In genomic region chr19:49663224-49663623, GRCh38 we compare ENCODE assay signal across 16 cellular contexts. TPM values are rescaled to one million over a fixed set of nuclear protein-coding genes. Genes with fewer than 3 reads are reported as not detected.
DNase-seq lines count a peak whose midpoint lies in the region; ATAC-seq and TF ChIP-seq lines count a peak whose summit lies in the region.
"Had no signal": no experiment of that assay in that cellular context is flagged by ENCODE, and none has a peak within 500 bp of the region (broad histone marks: within the 10 kb centered on the region; RNA-seq: fewer than 3 reads in every experiment).

No MANE protein-coding gene starts in this region.

- no peak for ATAC-seq in activated T-cell treated with anti-CD3 and anti-CD28 coated beads, Interleukin-2, amount 50 U/mL, for 72 hours (replicated peaks in 1 of 2)
- no peak for ATAC-seq in stimulated activated naive CD8-positive, alpha-beta T cell treated with anti-CD3 and anti-CD28 coated beads, Interleukin-15, amount 100 ng/mL, for 72 hours
- no peak for ATAC-seq in HG03457 (IDR thresholded peaks at IDR 0.05; ENCODE audit: unreplicated experiment)
- ATAC-seq: lower lobe of right lung, psoas muscle had no signal

- no peaks in the 10 kb centered on the region for H3K9me3 Mint-ChIP-seq in activated T-cell treated with anti-CD3 and anti-CD28 coated beads, Interleukin-2, amount 50 U/mL, for 72 hours
- no peaks in the 10 kb centered on the region for H3K9me3 Mint-ChIP-seq in endothelial cell (ENCODE audit: unreplicated experiment)
- no peaks in the 10 kb centered on the region for H3K9me3 Mint-ChIP-seq in stimulated activated naive CD8-positive, alpha-beta T cell treated with anti-CD3 and anti-CD28 coated beads, Interleukin-15, amount 100 ng/mL, for 72 hours

- CTCF ChIA-PET in RWPE1 (lab: Yijun Ruan, JAX): no interaction called here

- peak overlapping the region; percentile 97 for H3K27ac ChIP-seq in RWPE1
- no peak overlapping the region for H3K27ac ChIP-seq in SJCRH30

- no peaks in the 10 kb centered on the region for H3K9me3 ChIP-seq in SJCRH30 (replicated peaks)
- H3K9me3 ChIP-seq: ascending aorta, lower lobe of right lung, psoas muscle, testis had no signal

- H3K27ac Mint-ChIP-seq in activated T-cell treated with anti-CD3 and anti-CD28 coated beads, Interleukin-2, amount 50 U/mL, for 72 hours: peak overlapping the region; percentile 91
- H3K27ac Mint-ChIP-seq in endothelial cell (ENCODE audit: unreplicated experiment): peak overlapping the region; percentile 24
- H3K27ac Mint-ChIP-seq in stimulated activated naive CD8-positive, alpha-beta T cell treated with anti-CD3 and anti-CD28 coated beads, Interleukin-15, amount 100 ng/mL, for 72 hours: peak overlapping the region in 1 of 2 donors; percentile 92

- H3K4me3 ChIP-seq in SJCRH30: no peak overlapping the region
- H3K4me3 ChIP-seq: testis had no signal

- H3K27me3 ChIP-seq in SJCRH30: no peaks in the 10 kb centered on the region
- H3K27me3 ChIP-seq: ascending aorta, testis had no signal

- POLR2A ChIA-PET in RWPE1 (lab: Yijun Ruan, JAX; ENCODE audit: low non-redundant PET): no interaction called here

- DNase-seq in activated T-cell treated with anti-CD3 and anti-CD28 coated beads, Interleukin-2, amount 50 U/mL, for 72 hours: no peak
- no peak for DNase-seq in activated T-cell treated with anti-CD3 and anti-CD28 coated beads for 4 hours
- no peak for DNase-seq in RWPE1 (ENCODE audit: low spot score)
- DNase-seq in endothelial cell (ENCODE audit: low spot score): no peak
- DNase-seq in stimulated activated naive CD8-positive, alpha-beta T cell treated with anti-CD3 and anti-CD28 coated beads, Interleukin-15, amount 100 ng/mL, for 72 hours: no peak
- DNase-seq in SJCRH30: no peak
- DNase-seq in glomerular visceral epithelial cell (ENCODE audit: extremely low spot score): no peak
- DNase-seq: activated CD4-positive, alpha-beta T cell treated with anti-CD3 and anti-CD28 coated beads for 4 hours; head of caudate nucleus; lower lobe of right lung; NCI-H510A treated with DMSO at 0.1 percent for 48 hours; psoas muscle; SHP77 treated with DMSO at 0.1 percent for 48 hours; testis had no signal

- peak overlapping the region; percentile 95 to 98 for H3K4me3 Mint-ChIP-seq in activated T-cell treated with anti-CD3 and anti-CD28 coated beads, Interleukin-2, amount 50 U/mL, for 72 hours
- peak overlapping the region; percentile 56 for H3K4me3 Mint-ChIP-seq in endothelial cell (ENCODE audit: unreplicated experiment)
- H3K4me3 Mint-ChIP-seq in stimulated activated naive CD8-positive, alpha-beta T cell treated with anti-CD3 and anti-CD28 coated beads, Interleukin-15, amount 100 ng/mL, for 72 hours: peak overlapping the region; percentile 91 to 97

- H3K4me1 Mint-ChIP-seq in activated T-cell treated with anti-CD3 and anti-CD28 coated beads, Interleukin-2, amount 50 U/mL, for 72 hours (ENCODE audit: low read depth): peaks cover 40% of the 10 kb centered on the region
- H3K4me1 Mint-ChIP-seq in endothelial cell (ENCODE audit: unreplicated experiment): peaks cover 17% of the 10 kb centered on the region
- peaks cover 56% of the 10 kb centered on the region for H3K4me1 Mint-ChIP-seq in stimulated activated naive CD8-positive, alpha-beta T cell treated with anti-CD3 and anti-CD28 coated beads, Interleukin-15, amount 100 ng/mL, for 72 hours

- peaks cover 2 to 12% of the 10 kb centered on the region in 2 donors for H3K36me3 Mint-ChIP-seq in activated T-cell treated with anti-CD3 and anti-CD28 coated beads, Interleukin-2, amount 50 U/mL, for 72 hours (ENCODE audit: insufficient read depth in 2 of 2)
- H3K36me3 Mint-ChIP-seq in endothelial cell (ENCODE audit: low read depth, unreplicated experiment): peaks cover 31% of the 10 kb centered on the region

- H3K27me3 Mint-ChIP-seq in activated T-cell treated with anti-CD3 and anti-CD28 coated beads, Interleukin-2, amount 50 U/mL, for 72 hours (ENCODE audit: low read depth): no peaks in the 10 kb centered on the region
- H3K27me3 Mint-ChIP-seq in endothelial cell (ENCODE audit: unreplicated experiment): peaks cover 30% of the 10 kb centered on the region
- no peaks in the 10 kb centered on the region for H3K27me3 Mint-ChIP-seq in stimulated activated naive CD8-positive, alpha-beta T cell treated with anti-CD3 and anti-CD28 coated beads, Interleukin-15, amount 100 ng/mL, for 72 hours

- TF ChIP-seq CTCF in RWPE1 (conservative IDR thresholded peaks at IDR 0.05; ENCODE audit: low read depth): no peak
- no peak for TF ChIP-seq CTCF in endothelial cell (IDR thresholded peaks at IDR 0.05; ENCODE audit: unreplicated experiment)

- 0 out of 2 replicates have a peak, but pooled peaks cover 3% of the 10 kb centered on the region for H3K4me1 ChIP-seq in SJCRH30

- peaks cover 27% of the 10 kb centered on the region for H3K36me3 ChIP-seq in SJCRH30

RNA-seq across cellular contexts. Expression of gene IRF3, which starts 2.4 kb away (rescaled TPM):
- 100 to 1,000 TPM; 135 to 141 TPM for total RNA-seq in activated T-cell treated with anti-CD3 and anti-CD28 coated beads, Interleukin-2, amount 50 U/mL, for 72 hours
- total RNA-seq in endothelial cell (ENCODE audit: unreplicated experiment): 76.1 TPM
- 35.1 and 38.6 TPM in 2 replicates for total RNA-seq in SJCRH30 (2014; rRNA removed; shearing (Covaris generic))

RNA-seq across cellular contexts. Expression of gene BCL2L12, which starts 2.5 kb away (rescaled TPM):
- 10 to 100 TPM; 80.3 to 82.6 TPM for total RNA-seq in activated T-cell treated with anti-CD3 and anti-CD28 coated beads, Interleukin-2, amount 50 U/mL, for 72 hours
- 50.1 TPM for total RNA-seq in endothelial cell (ENCODE audit: unreplicated experiment)
- 45.2 and 61.7 TPM in 2 replicates for total RNA-seq in SJCRH30 (2014; rRNA removed; shearing (Covaris generic))

RNA-seq across cellular contexts. Expression of gene PRMT1, which starts 13.8 kb away (rescaled TPM):
- total RNA-seq in activated T-cell treated with anti-CD3 and anti-CD28 coated beads, Interleukin-2, amount 50 U/mL, for 72 hours: 100 to 1,000 TPM; 201 to 251 TPM
- 175 TPM for total RNA-seq in endothelial cell (ENCODE audit: unreplicated experiment)
- 385 and 390 TPM in 2 replicates for total RNA-seq in SJCRH30 (2014; rRNA removed; shearing (Covaris generic))

RNA-seq across cellular contexts. Expression of gene SCAF1, which starts 21.2 kb away (rescaled TPM):
- 10 to 100 TPM; 57.7 to 60.1 TPM for total RNA-seq in activated T-cell treated with anti-CD3 and anti-CD28 coated beads, Interleukin-2, amount 50 U/mL, for 72 hours
- total RNA-seq in endothelial cell (ENCODE audit: unreplicated experiment): 90.3 TPM
- 15.9 and 16.3 TPM in 2 replicates for total RNA-seq in SJCRH30 (2014; rRNA removed; shearing (Covaris generic))

RNA-seq across cellular contexts. Expression of gene RRAS, which starts 23.3 kb away (rescaled TPM):
- 10 to 100 TPM; 11.3 to 13.5 TPM for total RNA-seq in activated T-cell treated with anti-CD3 and anti-CD28 coated beads, Interleukin-2, amount 50 U/mL, for 72 hours
- 23.9 TPM for total RNA-seq in endothelial cell (ENCODE audit: unreplicated experiment)
- 7.5 and 7.6 TPM in 2 replicates for total RNA-seq in SJCRH30 (2014; rRNA removed; shearing (Covaris generic))
